Comparison of ENCODE assay signal across 8 cellular contexts in the genomic region with DNA sequence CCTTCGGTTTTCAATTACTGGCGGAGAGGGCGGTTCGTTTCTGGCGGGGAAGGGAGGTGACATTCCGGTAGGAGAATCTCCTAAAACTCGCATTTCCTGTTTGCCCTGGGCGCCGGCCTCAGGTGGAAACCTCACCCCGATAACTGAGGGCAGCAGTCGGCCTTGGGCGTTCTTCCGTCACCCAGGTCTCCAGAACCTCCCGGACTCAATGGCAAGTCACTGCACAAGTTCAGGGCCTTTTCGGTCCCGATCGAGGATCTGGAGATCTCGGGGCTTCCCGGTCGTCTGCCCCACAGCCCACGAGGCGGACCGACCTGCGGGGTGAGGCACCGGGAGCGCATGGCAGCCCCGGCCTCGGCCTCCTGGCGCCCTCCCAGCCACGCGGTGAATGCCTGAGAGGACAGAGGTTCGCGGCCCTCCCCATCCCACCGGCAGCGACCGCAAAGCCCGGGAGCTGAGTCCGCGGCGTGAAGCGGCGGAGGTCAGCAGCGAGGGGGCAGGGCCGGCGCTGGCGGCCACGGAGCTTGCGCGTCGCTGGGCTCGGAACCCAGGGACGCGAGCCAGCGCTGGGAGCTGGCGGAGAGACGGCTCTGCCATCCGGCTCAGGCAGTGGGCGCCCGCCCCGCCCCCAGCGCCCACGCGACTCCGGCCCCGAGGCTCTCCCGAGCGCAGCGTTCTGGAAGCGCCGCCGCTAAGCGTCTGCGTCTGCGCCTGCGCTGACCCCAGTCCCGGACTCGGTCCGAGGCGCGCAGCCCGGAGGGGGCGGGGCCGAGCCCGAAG. TPM values are rescaled to one million over a fixed set of nuclear protein-coding genes. Genes with fewer than 3 reads are reported as not detected.
DNase-seq lines count a peak whose midpoint lies in the region; ATAC-seq, FAIRE-seq and TF ChIP-seq lines count a peak whose summit lies in the region.

No MANE protein-coding gene starts in this region.

- H3F3A ChIP-seq in smooth muscle cell (ENCODE audit: low read depth): no peaks in the 10 kb centered on the region

- FAIRE-seq in A204.1 (lab: Jason Lieb, UNC): peak; percentile 90

- peak overlapping the region; percentile 84 for H3K27ac ChIP-seq in mammary epithelial cell (ENCODE audit: insufficient read depth, low read depth, low read length)
- H3K27ac ChIP-seq in smooth muscle cell (ENCODE audit: low read depth): peak overlapping the region; percentile 86

- H3K4me3 ChIP-seq in WI38 (ENCODE audit: low read depth, low read length): peak overlapping the region; percentile 68
- peak overlapping the region; percentile 72 to 78 (median 73) for H3K4me3 ChIP-seq in mammary epithelial cell (replicated peaks in 1 of 3; ENCODE audit: insufficient read depth in 1 of 3, low read depth in 2 of 3, low read length in 3 of 3)
- H3K4me3 ChIP-seq in smooth muscle cell: peak overlapping the region; percentile 57

- H3K36me3 ChIP-seq in mammary epithelial cell (ENCODE audit: insufficient read depth, low read length): no peaks in the 10 kb centered on the region
- H3K36me3 ChIP-seq in smooth muscle cell (ENCODE audit: low read depth): no peaks in the 10 kb centered on the region

- H2AFZ ChIP-seq in mammary epithelial cell (ENCODE audit: low read depth, low read length) (peak overlapping the region; percentile 93), smooth muscle cell (ENCODE audit: low read depth) (peak overlapping the region; percentile 73)

- intact Hi-C loops in mammary epithelial cell (cut with micrococcal nuclease): loop anchor here (1.0 to 5.0 kb wide), 5 partner anchors 47 to 201 kb away; no protein-coding TSS in a partner anchor

- BruUV-seq in mammary epithelial cell (replicated peaks; lab: Mats Ljungman, UMichigan): TSS peak; percentile 79

- WGBS in mammary epithelial cell (ENCODE audit: low coverage, missing lambda C conversion rate): under 1% methylated on average over 28 of the region's 84 CpGs
- 1% methylated on average over 79 of the region's 84 CpGs for WGBS in smooth muscle cell (ENCODE audit: low lambda C conversion rate)

- H3K9ac ChIP-seq in mammary epithelial cell (ENCODE audit: insufficient read depth, low read length) (peak overlapping the region; percentile 68), smooth muscle cell (ENCODE audit: low read depth) (peak overlapping the region; percentile 77)

- CTCF ChIA-PET in mammary epithelial cell (lab: Charles Lee; ENCODE audit: low non-redundant PET): interaction anchor here (0.6 to 0.7 kb wide), 2 partner anchors 17 to 71 kb away, joined by 3 read pairs; no protein-coding TSS in a partner anchor

- no peaks in the 10 kb centered on the region for H3K27me3 ChIP-seq in mammary epithelial cell (ENCODE audit: insufficient read depth, low read length)
- no peaks in the 10 kb centered on the region for H3K27me3 ChIP-seq in smooth muscle cell (ENCODE audit: low read depth)

- no peaks in the 10 kb centered on the region for H4K20me1 ChIP-seq in mammary epithelial cell (ENCODE audit: insufficient read depth, low read length)
- no peaks in the 10 kb centered on the region for H4K20me1 ChIP-seq in smooth muscle cell (ENCODE audit: low read depth)

- dilution Hi-C loops in mammary epithelial cell (cut with HindIII; ENCODE audit: low sequenced_read_pairs): no loop called here

- in situ Hi-C loops in mammary epithelial cell (cut with MboI; ENCODE audit: low sequenced_read_pairs in 2 of 2): no loop called here

- no peak for TF ChIP-seq CTCF in WI38 (IDR thresholded peaks at IDR 0.05; ENCODE audit: low read depth, low read length)
- TF ChIP-seq CTCF in mammary epithelial cell (conservative IDR thresholded peaks at IDR 0.05 in 1 of 2, IDR thresholded peaks at IDR 0.05 in 1 of 2; ENCODE audit: extremely low read depth in 1 of 2, insufficient read depth in 1 of 2, low read depth in 1 of 2, low read length in 2 of 2): no peak
- TF ChIP-seq CTCF in smooth muscle cell (IDR thresholded peaks at IDR 0.05; ENCODE audit: borderline replicate concordance, insufficient read depth, poor library complexity, severe bottlenecking): no peak

- H3K9me3 ChIP-seq in mammary epithelial cell (replicated peaks; ENCODE audit: insufficient read depth, low read length): no peaks in the 10 kb centered on the region
- no peaks in the 10 kb centered on the region for H3K9me3 ChIP-seq in smooth muscle cell (replicated peaks; ENCODE audit: low read depth)

- peak; percentile 69 for ATAC-seq in GM18858 (IDR thresholded peaks at IDR 0.05; ENCODE audit: unreplicated experiment)
- ATAC-seq in HG03064 (IDR thresholded peaks at IDR 0.05; ENCODE audit: low read depth, unreplicated experiment): peak; percentile 60

- peak; percentile 86 for DNase-seq in NCI-H2171 (lab: John Stamatoyannopoulos, UW)
- peak; percentile 92 for DNase-seq in mammary epithelial cell
- DNase-seq in iPS-NIHi7 (ENCODE audit: extremely low spot score): peak; percentile 99
- DNase-seq in smooth muscle cell (lab: John Stamatoyannopoulos, UW; ENCODE audit: unreplicated experiment): peak; percentile 90

- H3K4me2 ChIP-seq in mammary epithelial cell (ENCODE audit: insufficient read depth, low read depth, low read length) (peak overlapping the region; percentile 99), smooth muscle cell (peak overlapping the region; percentile 100)

- H3K79me2 ChIP-seq in mammary epithelial cell (ENCODE audit: insufficient read depth, low read length): no peaks in the 10 kb centered on the region
- H3K79me2 ChIP-seq in smooth muscle cell (ENCODE audit: low read depth): no peaks in the 10 kb centered on the region

- H3K4me1 ChIP-seq in mammary epithelial cell (ENCODE audit: insufficient read depth, low read length) (peaks cover 13% of the 10 kb centered on the region), smooth muscle cell (ENCODE audit: low read depth) (peaks cover 4% of the 10 kb centered on the region)

RNA-seq across cellular contexts. Expression of gene SRL, which starts 58.4 kb away (rescaled TPM):
- under 1 TPM in 1 of 2 donors, not detected in 1; under 0.01 TPM for total RNA-seq in mammary epithelial cell
- not detected for polyA plus RNA-seq in mammary epithelial cell
- polyA minus RNA-seq in mammary epithelial cell: not detected
- not detected in 2 replicates for total RNA-seq in smooth muscle cell
- 0.08 TPM in 1 of 2 replicates, not detected in the other for polyA plus RNA-seq in smooth muscle cell

Comparison
In these comparisons a context has a peak if more than half of its experiments do, and no peak if none do; other contexts are left out.
1. Peak in every context shown above with its lines: DNase-seq, ATAC-seq, H3K4me3 ChIP-seq and H3K27ac ChIP-seq.